8 cellular contexts compared by ENCODE assay signal in genomic region chr12:110282343-110282860, GRCh38. TPM values are rescaled to one million over a fixed set of nuclear protein-coding genes. Genes with fewer than 3 reads are reported as not detected.
DNase-seq lines count a peak whose midpoint lies in the region; ATAC-seq and TF ChIP-seq lines count a peak whose summit lies in the region.

No MANE protein-coding gene starts in this region.

- H3K4me1 ChIP-seq in ES-I3 (ENCODE audit: insufficient read depth, low read length): peaks cover 28% of the 10 kb centered on the region
- H3K4me1 ChIP-seq in neuronal stem cell (ENCODE audit: control insufficient read depth in 2 of 2, insufficient read depth in 1 of 2, low read depth in 1 of 2, low read length in 2 of 2): peaks cover 8 to 14% of the 10 kb centered on the region in 2 donors

- no peak for DNase-seq in LNCaP clone FGC (ENCODE audit: low read depth)
- no peak for DNase-seq in dorsolateral prefrontal cortex
- DNase-seq in neuronal stem cell (ENCODE audit: low spot score): no peak
- DNase-seq in NAMALWA (ENCODE audit: low spot score): no peak
- DNase-seq in hippocampal formation (lab: John Stamatoyannopoulos, UW): no peak
- DNase-seq in NCI-H446 treated with DMSO at 0.1 percent for 48 hours (lab: John Stamatoyannopoulos, UW): no peak

- peak overlapping the region; percentile 98 for H3K9ac ChIP-seq in ES-I3 (ENCODE audit: low read depth, low read length)
- H3K9ac ChIP-seq in neuronal stem cell (ENCODE audit: low read depth, low read length, poor library complexity): peak overlapping the region; percentile 100

- WGBS in neuronal stem cell (ENCODE audit: extremely low coverage in 2 of 2, insufficient read length in 2 of 2, insufficient replicate concordance in 1 of 2), 2 donors: no CpG with 5 or more reads among the region's 7 CpGs

- peak overlapping the region; percentile 58 for H3K4me2 ChIP-seq in neuronal stem cell (ENCODE audit: insufficient read depth, low read length, poor library complexity, severe bottlenecking)

- H3K79me1 ChIP-seq in neuronal stem cell (ENCODE audit: low read depth, low read length): no peaks in the 10 kb centered on the region

- H3K36me3 ChIP-seq in ES-I3 (ENCODE audit: insufficient read depth, low read length) (peaks cover 14% of the 10 kb centered on the region; the same call in 1 of the 2 replicates), neuronal stem cell (replicated peaks in 1 of 2; ENCODE audit: control insufficient read depth in 2 of 2, insufficient read depth in 2 of 2, low read length in 2 of 2) (peaks cover 0 to 48% of the 10 kb centered on the region in 2 donors)

- H3K4ac ChIP-seq in neuronal stem cell (ENCODE audit: low read length): no peak overlapping the region

- no peak for TF ChIP-seq CTCF in LNCaP clone FGC (IDR thresholded peaks at IDR 0.05; ENCODE audit: control insufficient read depth, extremely low read depth, insufficient read depth)
- no peak for TF ChIP-seq CTCF in dorsolateral prefrontal cortex (IDR thresholded peaks at IDR 0.05 in 54 of 56, conservative IDR thresholded peaks at IDR 0.05 in 2 of 56; ENCODE audit: low read depth in 1 of 56, partially characterized antibody in 56 of 56)

- peak overlapping the region in 52 of 59 donors; percentile 73 to 99 (median 94) for H3K27ac ChIP-seq in dorsolateral prefrontal cortex
- H3K27ac ChIP-seq in neuronal stem cell (replicated peaks; ENCODE audit: low read length): peak overlapping the region; percentile 100

- H3K4me3 ChIP-seq in LNCaP clone FGC (ENCODE audit: low read depth, low read length): peak overlapping the region; percentile 85
- H3K4me3 ChIP-seq in dorsolateral prefrontal cortex: peak overlapping the region; percentile 66 to 96 (median 90)
- H3K4me3 ChIP-seq in neuronal stem cell (ENCODE audit: low read length in 2 of 2): peak overlapping the region; percentile 81 to 100

- ATAC-seq in HG03565 (IDR thresholded peaks at IDR 0.05; ENCODE audit: unreplicated experiment): no peak

- no peak overlapping the region for H3K14ac ChIP-seq in neuronal stem cell (ENCODE audit: low read length)

- intact Hi-C loops in dorsolateral prefrontal cortex (cut with DNase I): loop anchor here (5.0 to 10.0 kb wide), 5 partner anchors 152 to 258 kb away; partner anchors contain the start of gene IFT81 (in 2 of the 2)

- H3K23ac ChIP-seq in neuronal stem cell (ENCODE audit: low read depth, low read length, poor library complexity): peak overlapping the region; percentile 96

- H2BK120ac ChIP-seq in neuronal stem cell (ENCODE audit: low read depth, low read length): no peak overlapping the region

- peak overlapping the region; percentile 92 for H2AFZ ChIP-seq in neuronal stem cell (ENCODE audit: low read length)

- no peak overlapping the region for H3K18ac ChIP-seq in neuronal stem cell (ENCODE audit: low read length)

- no peak overlapping the region for H4K8ac ChIP-seq in neuronal stem cell (ENCODE audit: low read depth, low read length)

- H2AK5ac ChIP-seq in neuronal stem cell (ENCODE audit: low read depth, low read length): no peak overlapping the region

- no peak overlapping the region for H2BK12ac ChIP-seq in neuronal stem cell (ENCODE audit: low read length)

- H2BK15ac ChIP-seq in neuronal stem cell (ENCODE audit: low read length): no peak overlapping the region

- H3K27me3 ChIP-seq in dorsolateral prefrontal cortex (no peaks in the 10 kb centered on the region), neuronal stem cell (ENCODE audit: control insufficient read depth in 3 of 3, insufficient read depth in 3 of 3, low read depth in 1 of 3, low read length in 3 of 3) (no peaks in the 10 kb centered on the region)

- H4K91ac ChIP-seq in neuronal stem cell (ENCODE audit: low read depth, low read length, poor library complexity): no peak overlapping the region

- H3K9me3 ChIP-seq in ES-I3 (ENCODE audit: control insufficient read depth, insufficient read depth, low read length) (no peaks in the 10 kb centered on the region), neuronal stem cell (replicated peaks in 1 of 2; ENCODE audit: control insufficient read depth in 2 of 2, insufficient read depth in 1 of 2, low read depth in 1 of 2, low read length in 2 of 2) (no peaks in the 10 kb centered on the region)

- H2BK5ac ChIP-seq in neuronal stem cell (ENCODE audit: low read length): peak overlapping the region; percentile 97

RNA-seq across cellular contexts. Expression of gene ATP2A2, which starts 1.4 kb away (rescaled TPM):
- total RNA-seq in dorsolateral prefrontal cortex: 100 to 1,000 TPM; 198 to 558 (median 389) TPM
- polyA plus RNA-seq in neuronal stem cell (2013, experiment 1 of 2): 80.3 TPM
- polyA plus RNA-seq in neuronal stem cell (2013, experiment 2 of 2): 78.6 TPM
